ENCODE assay signal across 9 cellular contexts in the genomic region with DNA sequence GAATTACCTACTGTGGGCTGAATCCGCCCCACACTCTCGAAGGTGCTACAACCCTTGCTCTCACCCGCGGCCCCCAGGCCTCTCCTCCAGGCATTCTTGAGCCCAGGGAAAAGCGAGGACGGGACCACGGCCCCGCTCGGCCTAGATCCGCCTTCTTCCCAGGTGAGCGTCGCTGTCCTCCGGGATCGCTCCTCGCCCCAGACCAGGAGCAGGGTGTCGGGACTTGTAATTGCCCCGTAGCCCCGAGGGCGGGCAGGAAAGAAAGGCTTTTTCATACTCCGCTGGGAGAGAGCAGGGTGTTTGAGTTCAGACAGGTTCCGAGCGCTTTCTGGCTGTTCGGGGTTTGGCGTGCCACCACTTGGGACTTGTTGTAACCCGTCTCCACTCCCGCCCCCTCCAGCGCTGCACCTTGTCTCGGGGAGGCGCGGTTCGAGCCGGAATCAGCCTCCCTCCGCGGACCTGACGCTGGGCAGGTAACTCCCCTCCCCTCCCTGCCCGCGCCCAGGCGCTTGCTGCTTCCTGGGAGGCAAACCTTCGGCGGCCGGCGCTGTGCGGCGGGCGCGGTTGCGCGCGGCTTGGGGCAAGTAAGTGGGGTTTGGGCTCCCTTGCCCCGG. TPM values are rescaled to one million over a fixed set of nuclear protein-coding genes. Genes with fewer than 3 reads are reported as not detected.
DNase-seq lines count a peak whose midpoint lies in the region; ATAC-seq, FAIRE-seq and TF ChIP-seq lines count a peak whose summit lies in the region.
"Had no signal": no experiment of that assay in that cellular context is flagged by ENCODE, and none has a peak within 500 bp of the region (broad histone marks: within the 10 kb centered on the region; RNA-seq: fewer than 3 reads in every experiment).

TSS of gene FAM83B (plus strand) at position 529 of the 614 bp plus-strand sequence. CDS start 23,476 bp downstream, outside the sequence.

- H3K36me3 ChIP-seq in HUES48 (ENCODE audit: control insufficient read depth, insufficient read depth, low read length) (no peaks in the 10 kb centered on the region), breast epithelium (no peaks in the 10 kb centered on the region), kidney (ENCODE audit: control insufficient read depth in 1 of 2, insufficient read depth in 2 of 2, low read length in 2 of 2) (no peaks in the 10 kb centered on the region)

- TF ChIP-seq CTCF in breast epithelium (IDR thresholded peaks at IDR 0.05) (no peak), kidney (IDR thresholded peaks at IDR 0.05; ENCODE audit: borderline replicate concordance, extremely low read depth, insufficient read depth) (no peak)

- peak within 1 kb of the TSS; percentile 51 for H3K27ac ChIP-seq in HUES48 (ENCODE audit: low read depth, low read length)
- peak within 1 kb of the TSS; percentile 79 to 90 for H3K27ac ChIP-seq in breast epithelium
- H3K27ac ChIP-seq in kidney (ENCODE audit: low read depth in 2 of 2, low read length in 2 of 2), result peak within 1 kb of the TSS; percentile 63 to 69

- H3K4me1 ChIP-seq in HUES48 (ENCODE audit: control insufficient read depth, insufficient read depth, low read length), result peaks cover 11% of the 10 kb centered on the region
- no peaks in the 10 kb centered on the region for H3K4me1 ChIP-seq in breast epithelium
- peaks cover 0 to 3% of the 10 kb centered on the region in 2 donors for H3K4me1 ChIP-seq in kidney (ENCODE audit: control insufficient read depth in 1 of 2, insufficient read depth in 1 of 2, low read depth in 1 of 2, low read length in 2 of 2)

- no peak for TF ChIP-seq POLR2A in breast epithelium (IDR thresholded peaks at IDR 0.05)

- H3K4me1 Mint-ChIP-seq in stimulated activated effector memory CD8-positive, alpha-beta T cell treated with anti-CD3 and anti-CD28 coated beads, Interleukin-12 subunit alpha, Interleukin-12 subunit beta, amount 100 ng/mL, for 72 hours, result no peaks in the 10 kb centered on the region
- H3K4me1 Mint-ChIP-seq: activated naive CD8-positive, alpha-beta T cell treated with anti-CD3 and anti-CD28 coated beads, Interleukin-2, amount 10 ng/mL, durations not matched to agents 7 days and 5 days had no signal

- no peaks in the 10 kb centered on the region for H3K36me3 Mint-ChIP-seq in stimulated activated effector memory CD8-positive, alpha-beta T cell treated with anti-CD3 and anti-CD28 coated beads, Interleukin-12 subunit alpha, Interleukin-12 subunit beta, amount 100 ng/mL, for 72 hours
- H3K36me3 Mint-ChIP-seq: activated naive CD8-positive, alpha-beta T cell treated with anti-CD3 and anti-CD28 coated beads, Interleukin-2, amount 10 ng/mL, durations not matched to agents 7 days and 5 days had no signal

- H3K27ac Mint-ChIP-seq in stimulated activated effector memory CD8-positive, alpha-beta T cell treated with anti-CD3 and anti-CD28 coated beads, Interleukin-12 subunit alpha, Interleukin-12 subunit beta, amount 100 ng/mL, for 72 hours, result no peak within 1 kb of the TSS
- H3K27ac Mint-ChIP-seq: activated naive CD8-positive, alpha-beta T cell treated with anti-CD3 and anti-CD28 coated beads, Interleukin-2, amount 10 ng/mL, durations not matched to agents 7 days and 5 days had no signal

- ATAC-seq in stimulated activated effector memory CD8-positive, alpha-beta T cell treated with anti-CD3 and anti-CD28 coated beads, Interleukin-12 subunit alpha, Interleukin-12 subunit beta, amount 100 ng/mL, for 72 hours, result peak; percentile 24
- ATAC-seq in HG02981 (IDR thresholded peaks at IDR 0.05; ENCODE audit: unreplicated experiment) (no peak), GM21515 (IDR thresholded peaks at IDR 0.05; ENCODE audit: unreplicated experiment) (no peak), HG02759 (IDR thresholded peaks at IDR 0.05; ENCODE audit: unreplicated experiment) (no peak)

- no peaks in the 10 kb centered on the region for H3K9me3 ChIP-seq in HUES48 (ENCODE audit: control insufficient read depth, insufficient read depth, low read length)
- H3K9me3 ChIP-seq in breast epithelium, result no peaks in the 10 kb centered on the region
- H3K9me3 ChIP-seq in kidney (ENCODE audit: control insufficient read depth in 1 of 2, low read length in 2 of 2), result no peaks in the 10 kb centered on the region

- peak within 1 kb of the TSS; percentile 81 for H3K9ac ChIP-seq in HUES48 (ENCODE audit: low read depth, low read length)
- H3K9ac ChIP-seq in kidney (ENCODE audit: low read length in 2 of 2), result peak within 1 kb of the TSS; percentile 65 to 77

- H3K4me3 Mint-ChIP-seq in stimulated activated effector memory CD8-positive, alpha-beta T cell treated with anti-CD3 and anti-CD28 coated beads, Interleukin-12 subunit alpha, Interleukin-12 subunit beta, amount 100 ng/mL, for 72 hours, result no peak within 1 kb of the TSS
- H3K4me3 Mint-ChIP-seq: activated naive CD8-positive, alpha-beta T cell treated with anti-CD3 and anti-CD28 coated beads, Interleukin-2, amount 10 ng/mL, durations not matched to agents 7 days and 5 days had no signal

- intact Hi-C loops in breast epithelium (cut with DNase I; ENCODE audit: low total_unique reads) (loop anchor here (10.0 kb wide), 1 partner anchor 638 kb away; no protein-coding TSS in a partner anchor), kidney (cut with DNase I) (no loop called here)

- H3K27me3 ChIP-seq in HUES48 (ENCODE audit: control insufficient read depth, insufficient read depth, low read length), result peaks cover 19% of the 10 kb centered on the region
- H3K27me3 ChIP-seq in breast epithelium, result no peaks in the 10 kb centered on the region

- H3K9me3 Mint-ChIP-seq in stimulated activated effector memory CD8-positive, alpha-beta T cell treated with anti-CD3 and anti-CD28 coated beads, Interleukin-12 subunit alpha, Interleukin-12 subunit beta, amount 100 ng/mL, for 72 hours, result peaks cover 11% of the 10 kb centered on the region

- DNase-seq in breast epithelium (ENCODE audit: low spot score in 2 of 2) (peak; percentile 70 to 82), kidney (peak; percentile 93), NCI-H187 (lab: John Stamatoyannopoulos, UW) (no peak)
- DNase-seq in stimulated activated effector memory CD8-positive, alpha-beta T cell treated with anti-CD3 and anti-CD28 coated beads, Interleukin-12 subunit alpha, Interleukin-12 subunit beta, amount 100 ng/mL, for 72 hours (ENCODE audit: low spot score in 2 of 2), result no peak
- DNase-seq: activated naive CD8-positive, alpha-beta T cell treated with anti-CD3 and anti-CD28 coated beads, Interleukin-2, amount 10 ng/mL, durations not matched to agents 7 days and 5 days had no signal

- FAIRE-seq in kidney (lab: Jason Lieb, UNC), result no peak

- H3K4me3 ChIP-seq in HUES48 (ENCODE audit: low read depth, low read length) (peak within 1 kb of the TSS; percentile 86), breast epithelium (peak within 1 kb of the TSS; percentile 33 to 75 (median 74)), kidney (ENCODE audit: low read length in 2 of 2) (peak within 1 kb of the TSS; percentile 66 to 69)

RNA-seq across cellular contexts. Expression of gene FAM83B, which starts in this region (rescaled TPM):
- total RNA-seq in breast epithelium (10 to 100 TPM in 1 of 3 donors, 1 to 10 TPM in 1, under 1 TPM in 1; 0.16 to 13.6 (median 8.8) TPM), kidney (12.7 TPM)
- 0.77 TPM for polyA plus RNA-seq in kidney (ENCODE audit: insufficient read depth, low read depth, low replicate concordance)
- total RNA-seq: activated naive CD8-positive, alpha-beta T cell treated with anti-CD3 and anti-CD28 coated beads, Interleukin-2, amount 10 ng/mL, durations not matched to agents 7 days and 5 days had no signal

Comparison
In these comparisons a context has a peak if more than half of its experiments do, and no peak if none do; other contexts are left out.
1. DNase-seq: peak in breast epithelium (2 of 2) and kidney (single experiment); none in stimulated activated effector memory CD8-positive, alpha-beta T cell treated with anti-CD3 and anti-CD28 coated beads, Interleukin-12 subunit alpha, Interleukin-12 subunit beta, amount 100 ng/mL, for 72 hours (0 of 2) and NCI-H187 (0 of 2).
2. Peak in every context shown above with its lines, with median percentiles within 50 percentile points of each other: H3K27ac ChIP-seq and H3K4me3 ChIP-seq.